Comparison of ENCODE assay signal across 1 cellular context in genomic region chr4:37665347-37666009, GRCh38.
TF ChIP-seq lines count a peak whose summit lies in the region.

No MANE protein-coding gene starts in this region.

TF ChIP-seq in A549, 52 proteins besides CTCF, POLR2A, EP300 and RAD21 (continued from another document):
- TF ChIP-seq, protein P1, sequence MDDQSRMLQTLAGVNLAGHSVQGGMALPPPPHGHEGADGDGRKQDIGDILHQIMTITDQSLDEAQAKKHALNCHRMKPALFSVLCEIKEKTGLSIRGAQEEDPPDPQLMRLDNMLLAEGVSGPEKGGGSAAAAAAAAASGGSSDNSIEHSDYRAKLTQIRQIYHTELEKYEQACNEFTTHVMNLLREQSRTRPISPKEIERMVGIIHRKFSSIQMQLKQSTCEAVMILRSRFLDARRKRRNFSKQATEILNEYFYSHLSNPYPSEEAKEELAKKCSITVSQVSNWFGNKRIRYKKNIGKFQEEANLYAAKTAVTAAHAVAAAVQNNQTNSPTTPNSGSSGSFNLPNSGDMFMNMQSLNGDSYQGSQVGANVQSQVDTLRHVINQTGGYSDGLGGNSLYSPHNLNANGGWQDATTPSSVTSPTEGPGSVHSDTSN (IDR thresholded peaks at IDR 0.05): no peak
- TF ChIP-seq CHD2 (IDR thresholded peaks at IDR 0.05; ENCODE audit: low read length, partially characterized antibody) (no peak), ELK1 (IDR thresholded peaks at IDR 0.05; ENCODE audit: low read depth, low read length) (no peak), REST (IDR thresholded peaks at IDR 0.05) (no peak), CHD4 (IDR thresholded peaks at IDR 0.05; ENCODE audit: borderline replicate concordance) (no peak)
TF ChIP-seq in A549: peak in this region for 0.
